Comparison of ENCODE assay signal across 8 cellular contexts in the genomic region with DNA sequence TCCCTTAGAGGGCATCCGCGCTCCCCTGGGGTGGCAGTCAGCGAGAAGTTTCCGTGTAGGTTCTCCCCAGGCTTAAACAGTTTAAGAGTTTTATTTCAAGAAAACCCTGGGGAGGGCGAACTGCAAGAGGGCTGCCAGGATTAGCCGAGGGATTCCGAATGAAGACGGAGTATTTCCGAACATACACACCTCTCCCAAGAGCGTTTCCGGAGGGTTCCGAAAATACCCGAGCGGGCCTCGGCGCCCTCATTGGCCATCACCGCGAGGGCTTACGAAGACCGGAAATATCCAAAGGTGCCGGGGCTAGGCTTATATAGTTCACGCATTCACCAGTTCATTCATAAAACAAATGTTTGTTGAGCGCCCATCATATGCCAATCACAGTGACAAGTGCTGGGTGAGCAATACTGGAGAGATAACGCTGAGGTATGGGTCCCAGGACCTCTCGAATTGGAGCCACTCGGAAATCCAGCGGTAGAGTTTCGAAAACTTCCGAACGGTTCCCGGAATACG. TPM values are rescaled to one million over a fixed set of nuclear protein-coding genes. Genes with fewer than 3 reads are reported as not detected.
A peak's percentile ranks its signal among the peaks of the same experiment; 100 is the strongest.
DNase-seq lines count a peak whose midpoint lies in the region; ATAC-seq and TF ChIP-seq lines count a peak whose summit lies in the region.

No MANE protein-coding gene starts in this region.

- H3K9ac ChIP-seq in BLaER1 = peak overlapping the region; percentile 99
- peak overlapping the region; percentile 82 to 94 for H3K9ac ChIP-seq in duodenal mucosa (ENCODE audit: low read depth in 1 of 2, low read length in 2 of 2)

- no peaks in the 10 kb centered on the region for H3K27me3 Mint-ChIP-seq in activated CD4-positive, alpha-beta memory T cell treated with anti-CD3 and anti-CD28 coated beads for 36 hours

- H3K36me3 Mint-ChIP-seq in activated CD4-positive, alpha-beta memory T cell treated with anti-CD3 and anti-CD28 coated beads for 36 hours = peaks cover 44% of the 10 kb centered on the region

- intact Hi-C loops in activated CD4-positive, alpha-beta memory T cell treated with anti-CD3 and anti-CD28 coated beads for 36 hours (cut with micrococcal nuclease) = loop anchor here (1.0 to 2.0 kb wide), 7 partner anchors 13 to 269 kb away; partner anchors contain the start of genes KMT5C, PPP6R1 and ZNF581
- intact Hi-C loops in lower leg skin (cut with DNase I; ENCODE audit: low total_unique reads) = no loop called here

- POLR2A ChIA-PET in activated CD4-positive, alpha-beta memory T cell treated with anti-CD3 and anti-CD28 coated beads for 36 hours (lab: Charles Lee) = interaction anchor here (1.5 to 10.6 kb wide), 7 partner anchors 10 to 131 kb away, joined by 3 to 118 read pairs (median 17); partner anchors contain the start of genes KMT5C and UBE2S

- CTCF ChIA-PET in activated CD4-positive, alpha-beta memory T cell treated with anti-CD3 and anti-CD28 coated beads for 36 hours (lab: Charles Lee) = interaction anchor here (0.9 to 3.2 kb wide), 4 partner anchors 12 to 244 kb away, joined by 3 to 43 read pairs (median 10); partner anchors contain the start of gene KMT5C

- peaks cover 45% of the 10 kb centered on the region for H4K20me1 ChIP-seq in BLaER1

- 0% methylated on average over 32 of the region's 32 CpGs for WGBS in lower leg skin, 2 donors

- no peaks in the 10 kb centered on the region for H3K9me3 Mint-ChIP-seq in activated CD4-positive, alpha-beta memory T cell treated with anti-CD3 and anti-CD28 coated beads for 36 hours

- TF ChIP-seq POLR2A in lower leg skin (IDR thresholded peaks at IDR 0.05) = no peak

- H3K27ac ChIP-seq in BLaER1 (peak overlapping the region; percentile 96), duodenal mucosa (ENCODE audit: low read depth, low read length) (peak overlapping the region; percentile 94)

- DNase-seq in NCI-H774 (lab: John Stamatoyannopoulos, UW) (peak; percentile 92), lower leg skin (ENCODE audit: low spot score in 2 of 2) (peak; percentile 98 to 99)
- DNase-seq in activated CD4-positive, alpha-beta memory T cell treated with anti-CD3 and anti-CD28 coated beads for 36 hours = peak; percentile 98
- peak; percentile 97 for DNase-seq in stimulated activated CD4-positive, alpha-beta T cell treated with anti-CD3 and anti-CD28 coated beads, Interleukin-4, amount 100 ng/mL, for 24 hours

- peak overlapping the region; percentile 99 for H3K4me2 ChIP-seq in BLaER1

- H3K4me3 Mint-ChIP-seq in activated CD4-positive, alpha-beta memory T cell treated with anti-CD3 and anti-CD28 coated beads for 36 hours = peak overlapping the region; percentile 96

- ATAC-seq in GM19452 (IDR thresholded peaks at IDR 0.05; ENCODE audit: unreplicated experiment) (peak; percentile 64), HG03571 (IDR thresholded peaks at IDR 0.05; ENCODE audit: unreplicated experiment) (peak; percentile 43)

- H3K36me3 ChIP-seq in BLaER1 (peaks cover 40% of the 10 kb centered on the region), duodenal mucosa (ENCODE audit: control insufficient read depth in 1 of 2, insufficient read depth in 2 of 2, low read length in 2 of 2) (peaks cover 31 to 34% of the 10 kb centered on the region in 2 donors)

- H3K4me3 ChIP-seq in BLaER1 = peak overlapping the region; percentile 92
- peak overlapping the region; percentile 78 to 99 for H3K4me3 ChIP-seq in duodenal mucosa (ENCODE audit: low read depth in 1 of 2, low read length in 2 of 2)
- no peak overlapping the region for H3K4me3 ChIP-seq in lower leg skin (ENCODE audit: low read depth, poor library complexity, severe bottlenecking)

- no peaks in the 10 kb centered on the region for H3K9me3 ChIP-seq in BLaER1
- H3K9me3 ChIP-seq in duodenal mucosa (ENCODE audit: control insufficient read depth in 1 of 2, low read length in 2 of 2) = no peaks in the 10 kb centered on the region

- no peak for TF ChIP-seq CTCF in lower leg skin (IDR thresholded peaks at IDR 0.05)

- H3K4me1 ChIP-seq in BLaER1 = peaks cover 66% of the 10 kb centered on the region
- H3K4me1 ChIP-seq in duodenal mucosa (ENCODE audit: control insufficient read depth in 1 of 2, insufficient read depth in 2 of 2, low read length in 2 of 2) = peaks cover 36 to 43% of the 10 kb centered on the region in 2 donors

- peaks cover 54% of the 10 kb centered on the region for H3K4me1 Mint-ChIP-seq in activated CD4-positive, alpha-beta memory T cell treated with anti-CD3 and anti-CD28 coated beads for 36 hours (ENCODE audit: low read depth)

- peak overlapping the region; percentile 92 for H3K27ac Mint-ChIP-seq in activated CD4-positive, alpha-beta memory T cell treated with anti-CD3 and anti-CD28 coated beads for 36 hours

- H3K27me3 ChIP-seq in BLaER1 = no peaks in the 10 kb centered on the region
- no peaks in the 10 kb centered on the region for H3K27me3 ChIP-seq in duodenal mucosa (ENCODE audit: control insufficient read depth in 1 of 2, insufficient read depth in 2 of 2, low read length in 2 of 2)

RNA-seq across cellular contexts. Expression of gene RPL28, which starts 0.4 kb away (rescaled TPM):
- 1,000 to 10,000 TPM; 2,630 to 2,642 TPM for total RNA-seq in activated CD4-positive, alpha-beta memory T cell treated with anti-CD3 and anti-CD28 coated beads for 36 hours
- total RNA-seq in lower leg skin = 100 to 1,000 TPM; 466 to 875 (median 590) TPM

RNA-seq across cellular contexts. Expression of gene TMEM238, which starts 1.2 kb away (rescaled TPM):
- 1 to 10 TPM; 6.3 to 7.0 TPM for total RNA-seq in activated CD4-positive, alpha-beta memory T cell treated with anti-CD3 and anti-CD28 coated beads for 36 hours
- 10 to 100 TPM; 32.2 to 61.6 (median 47.5) TPM for total RNA-seq in lower leg skin

RNA-seq across cellular contexts. Expression of gene TMEM190, which starts 8.7 kb away (rescaled TPM):
- not detected for total RNA-seq in activated CD4-positive, alpha-beta memory T cell treated with anti-CD3 and anti-CD28 coated beads for 36 hours
- total RNA-seq in lower leg skin = not detected

RNA-seq across cellular contexts. Expression of gene IL11, which starts 15.0 kb away (rescaled TPM):
- under 1 TPM; 0.17 to 0.39 TPM for total RNA-seq in activated CD4-positive, alpha-beta memory T cell treated with anti-CD3 and anti-CD28 coated beads for 36 hours
- total RNA-seq in lower leg skin = under 1 TPM in 3 of 4 donors, not detected in 1; 0.23 to 0.68 (median 0.46) TPM

RNA-seq across cellular contexts. Expression of gene GARIN5B, which starts 22.2 kb away (rescaled TPM):
- total RNA-seq in activated CD4-positive, alpha-beta memory T cell treated with anti-CD3 and anti-CD28 coated beads for 36 hours = not detected
- total RNA-seq in lower leg skin = not detected

Comparison
In these comparisons a context has a peak if more than half of its experiments do, and no peak if none do; other contexts are left out.
1. RNA of gene TMEM238, which starts 1.2 kb away (total RNA-seq): 32.2 to 61.6 TPM in lower leg skin; 6.3 to 7.0 TPM in activated CD4-positive, alpha-beta memory T cell treated with anti-CD3 and anti-CD28 coated beads for 36 hours; every median in the first group is over 4 times any median in the second.
2. Peak in every context shown above with its lines, with median percentiles within 50 percentile points of each other: DNase-seq.